Comparison of ENCODE assay signal across 16 cellular contexts in the genomic region with DNA sequence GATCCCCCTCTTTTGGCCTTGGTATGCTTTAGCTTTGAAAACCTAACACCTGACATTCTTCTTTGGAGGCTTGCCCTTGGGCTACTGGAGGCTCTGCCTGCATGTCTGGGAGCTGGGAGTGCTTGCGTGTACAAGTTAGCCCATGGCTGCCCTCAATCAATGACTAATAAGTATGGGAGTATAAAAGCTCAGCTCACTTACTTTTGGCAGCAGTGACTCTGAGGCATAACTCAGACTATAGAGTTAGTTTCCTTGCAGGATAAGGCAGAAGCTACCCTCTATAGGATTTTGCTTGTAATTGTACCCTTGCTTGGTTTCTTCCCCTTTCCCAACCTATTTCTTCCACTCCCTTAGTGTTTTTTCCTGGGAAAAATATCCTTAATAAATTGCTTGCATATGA.
DNase-seq lines count a peak whose midpoint lies in the region; ATAC-seq and TF ChIP-seq lines count a peak whose summit lies in the region.
"Had no signal": no experiment of that assay in that cellular context is flagged by ENCODE, and none has a peak within 500 bp of the region (broad histone marks: within the 10 kb centered on the region; RNA-seq: fewer than 3 reads in every experiment).

No MANE protein-coding gene starts in this region.

- no peak for TF ChIP-seq CTCF in fibroblast of lung (conservative IDR thresholded peaks at IDR 0.05 in 1 of 2, IDR thresholded peaks at IDR 0.05 in 1 of 2; ENCODE audit: low read depth in 1 of 2, low read length in 2 of 2)
- TF ChIP-seq CTCF in smooth muscle cell (IDR thresholded peaks at IDR 0.05; ENCODE audit: borderline replicate concordance, insufficient read depth, poor library complexity, severe bottlenecking), result peak; percentile 16

- no peaks in the 10 kb centered on the region for H3K4me1 ChIP-seq in fibroblast of lung (ENCODE audit: control insufficient read depth, extremely low read depth, insufficient read depth, low read length)
- no peaks in the 10 kb centered on the region for H3K4me1 ChIP-seq in smooth muscle cell (ENCODE audit: low read depth)
- H3K4me1 ChIP-seq: ascending aorta, pancreas had no signal

- H3K27me3 ChIP-seq in fibroblast of lung (ENCODE audit: control insufficient read depth, insufficient read depth, low read length) (no peaks in the 10 kb centered on the region), smooth muscle cell (ENCODE audit: low read depth) (no peaks in the 10 kb centered on the region)
- H3K27me3 ChIP-seq: ascending aorta had no signal

- peak; percentile 0 for DNase-seq in NCI-H1105 treated with DMSO at 0.1 percent for 48 hours (lab: John Stamatoyannopoulos, UW)
- no peak for DNase-seq in NCI-H1105 (lab: John Stamatoyannopoulos, UW)
- no peak for DNase-seq in T-helper 17 cell
- DNase-seq in fibroblast of lung (ENCODE audit: low read depth in 2 of 2), result peak; percentile 30 to 89
- no peak for DNase-seq in smooth muscle cell (lab: John Stamatoyannopoulos, UW; ENCODE audit: unreplicated experiment)
- no peak for DNase-seq in stimulated activated CD8-positive, alpha-beta memory T cell treated with anti-CD3 and anti-CD28 coated beads, Interleukin-4, amount 100 ng/mL, for 48 hours
- DNase-seq: 8988T; activated T-cell treated with anti-CD3 and anti-CD28 coated beads for 4 hours; NCI-H1436 treated with DMSO at 0.1 percent for 48 hours; pancreas; stimulated activated CD4-positive, alpha-beta T cell treated with anti-CD3 and anti-CD28 coated beads, Interleukin-2, amount 100 ng/mL, for 48 hours; stimulated activated naive CD8-positive, alpha-beta T cell treated with anti-CD3 and anti-CD28 coated beads, Interleukin-15, amount 100 ng/mL, for 72 hours had no signal

- no peaks in the 10 kb centered on the region for H3F3A ChIP-seq in smooth muscle cell (ENCODE audit: low read depth)

- H3K27me3 Mint-ChIP-seq in T-helper 17 cell, result no peaks in the 10 kb centered on the region
- H3K27me3 Mint-ChIP-seq: stimulated activated naive CD8-positive, alpha-beta T cell treated with anti-CD3 and anti-CD28 coated beads, Interleukin-15, amount 100 ng/mL, for 72 hours had no signal

- H2AFZ ChIP-seq in fibroblast of lung (ENCODE audit: low read length) (no peak overlapping the region), smooth muscle cell (ENCODE audit: low read depth) (no peak overlapping the region)

- 50% methylated on average over 1 of the region's 1 CpG for WGBS in smooth muscle cell (ENCODE audit: low lambda C conversion rate)

- no peaks in the 10 kb centered on the region for H4K20me1 ChIP-seq in fibroblast of lung (ENCODE audit: control insufficient read depth, extremely low read depth, insufficient read depth, low read length)
- no peaks in the 10 kb centered on the region for H4K20me1 ChIP-seq in smooth muscle cell (ENCODE audit: low read depth)

- H3K9ac ChIP-seq in fibroblast of lung (ENCODE audit: insufficient read depth, low read length), result no peak overlapping the region
- H3K9ac ChIP-seq in smooth muscle cell (ENCODE audit: low read depth), result no peak overlapping the region

- ATAC-seq in T-helper 17 cell (no peak), HG03457 (IDR thresholded peaks at IDR 0.05; ENCODE audit: unreplicated experiment) (no peak), HG03520 (IDR thresholded peaks at IDR 0.05; ENCODE audit: unreplicated experiment) (no peak)
- ATAC-seq: pancreas; stimulated activated naive CD8-positive, alpha-beta T cell treated with anti-CD3 and anti-CD28 coated beads, Interleukin-15, amount 100 ng/mL, for 72 hours had no signal

- no peaks in the 10 kb centered on the region for H3K9me3 ChIP-seq in T-helper 17 cell (ENCODE audit: control insufficient read depth, low read length, poor library complexity, severe bottlenecking)
- H3K9me3 ChIP-seq in fibroblast of lung (ENCODE audit: control insufficient read depth, insufficient read depth, low read depth, low read length), result no peaks in the 10 kb centered on the region
- H3K9me3 ChIP-seq in smooth muscle cell (replicated peaks; ENCODE audit: low read depth), result no peaks in the 10 kb centered on the region
- H3K9me3 ChIP-seq: ascending aorta had no signal

- H3K79me2 ChIP-seq in fibroblast of lung (ENCODE audit: control insufficient read depth, insufficient read depth, low read length) (no peaks in the 10 kb centered on the region), smooth muscle cell (ENCODE audit: low read depth) (no peaks in the 10 kb centered on the region)

- no peaks in the 10 kb centered on the region for H3K36me3 Mint-ChIP-seq in T-helper 17 cell (ENCODE audit: low read depth)

- no peak overlapping the region for H3K27ac ChIP-seq in fibroblast of lung (ENCODE audit: insufficient read depth, low read length)
- peak overlapping the region; percentile 34 for H3K27ac ChIP-seq in smooth muscle cell (ENCODE audit: low read depth)
- H3K27ac ChIP-seq: ascending aorta, HL-60, pancreas had no signal

- H3K4me3 Mint-ChIP-seq in T-helper 17 cell, result no peak overlapping the region
- H3K4me3 Mint-ChIP-seq: stimulated activated naive CD8-positive, alpha-beta T cell treated with anti-CD3 and anti-CD28 coated beads, Interleukin-15, amount 100 ng/mL, for 72 hours had no signal

- H3K4me2 ChIP-seq in fibroblast of lung (ENCODE audit: extremely low read depth, insufficient read depth, low read length) (no peak overlapping the region), smooth muscle cell (no peak overlapping the region)

- H3K36me3 ChIP-seq in fibroblast of lung (ENCODE audit: control insufficient read depth, insufficient read depth, low read length) (no peaks in the 10 kb centered on the region), smooth muscle cell (ENCODE audit: low read depth) (no peaks in the 10 kb centered on the region)
- H3K36me3 ChIP-seq: ascending aorta, pancreas had no signal

- H3K27ac Mint-ChIP-seq in T-helper 17 cell, result peak overlapping the region; percentile 92
- H3K27ac Mint-ChIP-seq: stimulated activated naive CD8-positive, alpha-beta T cell treated with anti-CD3 and anti-CD28 coated beads, Interleukin-15, amount 100 ng/mL, for 72 hours had no signal

- H3K4me1 Mint-ChIP-seq in T-helper 17 cell, result peaks cover 10% of the 10 kb centered on the region
- H3K4me1 Mint-ChIP-seq: stimulated activated naive CD8-positive, alpha-beta T cell treated with anti-CD3 and anti-CD28 coated beads, Interleukin-15, amount 100 ng/mL, for 72 hours had no signal

- H3K4me3 ChIP-seq in fibroblast of lung (replicated peaks in 1 of 4; ENCODE audit: control extremely low read depth in 1 of 4, insufficient read depth in 1 of 4, low read depth in 3 of 4, low read length in 4 of 4) (no peak overlapping the region), smooth muscle cell (no peak overlapping the region)
- H3K4me3 ChIP-seq: ascending aorta, pancreas had no signal

Comparison
In these comparisons a context has a peak if more than half of its experiments do, and no peak if none do; other contexts are left out.
1. DNase-seq: peak in NCI-H1105 treated with DMSO at 0.1 percent for 48 hours (single experiment) and fibroblast of lung (2 of 2); none in NCI-H1105 (single experiment), T-helper 17 cell (0 of 3), smooth muscle cell (single experiment) and stimulated activated CD8-positive, alpha-beta memory T cell treated with anti-CD3 and anti-CD28 coated beads, Interleukin-4, amount 100 ng/mL, for 48 hours (single experiment).